In the genomic region with DNA sequence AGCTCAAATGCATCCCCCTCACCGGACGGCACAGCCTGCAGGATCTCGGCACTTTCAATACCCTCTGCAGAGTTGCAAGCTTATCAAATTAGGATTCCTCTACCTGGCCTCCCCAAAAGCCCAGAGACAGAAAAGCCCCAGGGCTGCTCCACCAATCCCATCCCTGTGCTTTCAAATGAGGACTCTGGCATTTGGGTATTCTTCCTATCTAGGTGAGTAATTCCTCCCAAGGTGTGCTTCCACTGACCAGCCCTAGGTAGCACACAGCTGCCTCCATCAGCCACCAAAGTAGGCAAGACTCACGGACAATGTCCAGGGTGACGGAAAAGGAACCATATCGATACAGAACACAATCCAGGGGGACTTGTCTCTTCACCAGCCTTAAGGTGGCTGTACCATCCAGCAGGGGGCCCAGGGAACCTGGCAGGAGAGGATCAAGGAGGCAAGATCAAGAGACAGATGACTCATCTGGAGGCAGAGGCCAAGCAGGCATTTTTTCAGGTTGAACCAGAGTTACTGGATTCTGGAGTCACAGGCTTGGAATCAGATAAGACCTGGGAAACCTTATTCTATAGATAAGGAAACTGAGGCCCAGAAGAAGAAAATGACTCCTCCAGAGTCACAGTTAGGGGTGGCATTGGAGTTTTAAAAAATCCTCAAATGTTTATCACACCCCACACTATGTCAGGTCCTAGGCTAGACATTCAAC, we compare ENCODE assay signal across 9 cellular contexts. TPM values are rescaled to one million over a fixed set of nuclear protein-coding genes. Genes with fewer than 3 reads are reported as not detected.
DNase-seq lines count a peak whose midpoint lies in the region; ATAC-seq and TF ChIP-seq lines count a peak whose summit lies in the region.
"Had no signal": no experiment of that assay in that cellular context is flagged by ENCODE, and none has a peak within 500 bp of the region (broad histone marks: within the 10 kb centered on the region; RNA-seq: fewer than 3 reads in every experiment).

No MANE protein-coding gene starts in this region.

- no peaks in the 10 kb centered on the region for H3K9me3 Mint-ChIP-seq in activated naive CD8-positive, alpha-beta T cell treated with anti-CD3 and anti-CD28 coated beads for 36 hours
- H3K9me3 Mint-ChIP-seq: T-helper 1 cell treated with Interleukin-12 subunit alpha and Interleukin-12 subunit beta and Interleukin-4 antibody, amounts not matched to agents 30 μg/mL and 1 μg/mL, for 36 hours had no signal

- no peaks in the 10 kb centered on the region for H4K20me1 ChIP-seq in PC-9 (ENCODE audit: insufficient read depth)

- H2AFZ ChIP-seq in PC-9 = no peak overlapping the region
- no peak overlapping the region for H2AFZ ChIP-seq in mesenchymal stem cell (ENCODE audit: low read depth, low read length)
- H2AFZ ChIP-seq in neuronal stem cell (ENCODE audit: low read length) = no peak overlapping the region

- DNase-seq in PC-9 = peak; percentile 84 to 93
- DNase-seq in activated naive CD8-positive, alpha-beta T cell treated with anti-CD3 and anti-CD28 coated beads for 36 hours = peak; percentile 56
- DNase-seq in mesenchymal stem cell = peak; percentile 56
- DNase-seq in neuronal stem cell (ENCODE audit: low spot score) = no peak

- peaks cover 18% of the 10 kb centered on the region for H3K4me1 Mint-ChIP-seq in activated naive CD8-positive, alpha-beta T cell treated with anti-CD3 and anti-CD28 coated beads for 36 hours

- H2BK5ac ChIP-seq in mesenchymal stem cell (ENCODE audit: low read depth, low read length, poor library complexity, severe bottlenecking) (no peak overlapping the region), neuronal stem cell (ENCODE audit: low read length) (no peak overlapping the region)

- no peak overlapping the region for H3K4ac ChIP-seq in mesenchymal stem cell (ENCODE audit: low read depth in 1 of 2, low read length in 2 of 2)
- no peak overlapping the region for H3K4ac ChIP-seq in neuronal stem cell (ENCODE audit: low read length)

- H3K18ac ChIP-seq in mesenchymal stem cell (ENCODE audit: low read depth in 1 of 2, low read length in 2 of 2) (no peak overlapping the region), neuronal stem cell (ENCODE audit: low read length) (no peak overlapping the region)

- H2AK5ac ChIP-seq in mesenchymal stem cell (ENCODE audit: low read length, severe bottlenecking) = no peak overlapping the region
- no peak overlapping the region for H2AK5ac ChIP-seq in neuronal stem cell (ENCODE audit: low read depth, low read length)

- H3K9me2 ChIP-seq in PC-9 (ENCODE audit: insufficient read depth) = no peaks in the 10 kb centered on the region

- no peak for ATAC-seq in GM21825 (IDR thresholded peaks at IDR 0.05; ENCODE audit: unreplicated experiment)
- ATAC-seq in HG03159 (IDR thresholded peaks at IDR 0.05; ENCODE audit: unreplicated experiment) = no peak
- ATAC-seq in HG03460 (IDR thresholded peaks at IDR 0.05; ENCODE audit: unreplicated experiment) = no peak

- H3K14ac ChIP-seq in mesenchymal stem cell (ENCODE audit: low read length in 2 of 2) (no peak overlapping the region), neuronal stem cell (ENCODE audit: low read length) (no peak overlapping the region)

- H3K79me1 ChIP-seq in mesenchymal stem cell (replicated peaks; ENCODE audit: low read length, poor library complexity, severe bottlenecking) (no peaks in the 10 kb centered on the region), neuronal stem cell (ENCODE audit: low read depth, low read length) (no peaks in the 10 kb centered on the region)

- peaks cover 30% of the 10 kb centered on the region for H3F3A ChIP-seq in PC-9 (ENCODE audit: insufficient read depth, low read depth)

- H3K27ac ChIP-seq in PC-9 (peak overlapping the region; percentile 58), mesenchymal stem cell (ENCODE audit: low read length, poor library complexity, severe bottlenecking) (no peak overlapping the region), neuronal stem cell (replicated peaks; ENCODE audit: low read length) (no peak overlapping the region)

- H3K9ac ChIP-seq in mesenchymal stem cell (ENCODE audit: low read length) (no peak overlapping the region), neuronal stem cell (ENCODE audit: low read depth, low read length, poor library complexity) (no peak overlapping the region)

- CTCF ChIA-PET in PC-9 (lab: Charles Lee) = interaction anchor here (0.6 kb wide), 1 partner anchor 40 kb away, joined by 3 read pairs; no protein-coding TSS in a partner anchor

- H2BK120ac ChIP-seq in mesenchymal stem cell (ENCODE audit: low read depth, low read length) = no peak overlapping the region
- H2BK120ac ChIP-seq in neuronal stem cell (ENCODE audit: low read depth, low read length) = no peak overlapping the region

- 96% methylated on average over 6 of the region's 6 CpGs for WGBS in mesenchymal stem cell
- WGBS in neuronal stem cell (ENCODE audit: extremely low coverage in 2 of 2, insufficient read length in 2 of 2, insufficient replicate concordance in 1 of 2), 2 donors = no CpG with 5 or more reads among the region's 6 CpGs

- peak overlapping the region; percentile 21 for H3K27ac Mint-ChIP-seq in activated naive CD8-positive, alpha-beta T cell treated with anti-CD3 and anti-CD28 coated beads for 36 hours
- H3K27ac Mint-ChIP-seq: T-helper 1 cell treated with Interleukin-12 subunit alpha and Interleukin-12 subunit beta and Interleukin-4 antibody, amounts not matched to agents 30 μg/mL and 1 μg/mL, for 36 hours had no signal

- H3K27me3 ChIP-seq in PC-9 (ENCODE audit: insufficient read depth, low read depth) (no peaks in the 10 kb centered on the region), mesenchymal stem cell (ENCODE audit: control insufficient read depth in 1 of 2, insufficient read depth in 1 of 2, low read length in 2 of 2) (peaks cover 0 to 4% of the 10 kb centered on the region in 2 experiments), neuronal stem cell (ENCODE audit: control insufficient read depth in 3 of 3, insufficient read depth in 3 of 3, low read depth in 1 of 3, low read length in 3 of 3) (no peaks in the 10 kb centered on the region)

- no peak overlapping the region for H3K4me3 Mint-ChIP-seq in activated naive CD8-positive, alpha-beta T cell treated with anti-CD3 and anti-CD28 coated beads for 36 hours
- H3K4me3 Mint-ChIP-seq: T-helper 1 cell treated with Interleukin-12 subunit alpha and Interleukin-12 subunit beta and Interleukin-4 antibody, amounts not matched to agents 30 μg/mL and 1 μg/mL, for 36 hours had no signal

- H3K27me3 Mint-ChIP-seq in activated naive CD8-positive, alpha-beta T cell treated with anti-CD3 and anti-CD28 coated beads for 36 hours = no peaks in the 10 kb centered on the region

- H3K4me1 ChIP-seq in PC-9 (replicated peaks; ENCODE audit: insufficient read depth) (peaks cover 43% of the 10 kb centered on the region), mesenchymal stem cell (ENCODE audit: control insufficient read depth, insufficient read depth, low read depth, low read length) (peaks cover 3% of the 10 kb centered on the region), neuronal stem cell (ENCODE audit: control insufficient read depth in 2 of 2, insufficient read depth in 1 of 2, low read depth in 1 of 2, low read length in 2 of 2) (peaks cover 0 to 5% of the 10 kb centered on the region in 2 donors)

- TSS peak; percentile 24 for BruUV-seq in PC-9 (replicated peaks; lab: Mats Ljungman, UMichigan)

- H4K8ac ChIP-seq in mesenchymal stem cell (ENCODE audit: low read length) = no peak overlapping the region
- H4K8ac ChIP-seq in neuronal stem cell (ENCODE audit: low read depth, low read length) = no peak overlapping the region

- H3K9me3 ChIP-seq in PC-9 (ENCODE audit: insufficient read depth, low read depth) = no peaks in the 10 kb centered on the region
- H3K9me3 ChIP-seq in mesenchymal stem cell (ENCODE audit: control insufficient read depth, low read length) = no peaks in the 10 kb centered on the region
- H3K9me3 ChIP-seq in neuronal stem cell (replicated peaks in 1 of 2; ENCODE audit: control insufficient read depth in 2 of 2, insufficient read depth in 1 of 2, low read depth in 1 of 2, low read length in 2 of 2) = no peaks in the 10 kb centered on the region

- no peak overlapping the region for H3K4me3 ChIP-seq in PC-9
- no peak overlapping the region for H3K4me3 ChIP-seq in mesenchymal stem cell (ENCODE audit: insufficient read depth in 1 of 2, low read depth in 1 of 2, low read length in 2 of 2)
- H3K4me3 ChIP-seq in neuronal stem cell (ENCODE audit: low read length in 2 of 2) = peak overlapping the region in 1 of 2 donors; percentile 3

- peak; percentile 35 for TF ChIP-seq CTCF in GM12874 (IDR thresholded peaks at IDR 0.05; ENCODE audit: insufficient read depth, low read depth, low read length)
- TF ChIP-seq CTCF in PC-9 (conservative IDR thresholded peaks at IDR 0.05) = peak; percentile 81

- H4K91ac ChIP-seq in mesenchymal stem cell (ENCODE audit: low read length) = no peak overlapping the region
- no peak overlapping the region for H4K91ac ChIP-seq in neuronal stem cell (ENCODE audit: low read depth, low read length, poor library complexity)

- intact Hi-C loops in PC-9 (cut with micrococcal nuclease; ENCODE audit: unreplicated experiment) = loop anchor here (1.0 to 10.0 kb wide), 2 partner anchors 18 to 89 kb away; partner anchors contain the start of genes RAB5B and RPS26

- H3K36me3 ChIP-seq in PC-9 (ENCODE audit: low read depth) = 0 out of 2 replicates have a peak, but pooled peaks cover 3% of the 10 kb centered on the region
- H3K36me3 ChIP-seq in mesenchymal stem cell (ENCODE audit: control insufficient read depth in 1 of 2, insufficient read depth in 2 of 2, low read depth in 1 of 2, low read length in 2 of 2) = peaks cover 31 to 34% of the 10 kb centered on the region in 2 experiments
- peaks cover 38 to 59% of the 10 kb centered on the region in 2 donors for H3K36me3 ChIP-seq in neuronal stem cell (replicated peaks in 1 of 2; ENCODE audit: control insufficient read depth in 2 of 2, insufficient read depth in 2 of 2, low read length in 2 of 2)

- no peak overlapping the region for H2BK12ac ChIP-seq in mesenchymal stem cell (ENCODE audit: low read length in 2 of 2)
- no peak overlapping the region for H2BK12ac ChIP-seq in neuronal stem cell (ENCODE audit: low read length)

- POLR2A ChIA-PET in PC-9 (lab: Charles Lee; ENCODE audit: unreplicated experiment) = interaction anchor here (0.5 to 1.2 kb wide), 2 partner anchors 19 to 138 kb away, joined by 3 to 5 read pairs; partner anchors contain the start of gene SARNP

- peaks cover 15% of the 10 kb centered on the region for H3K36me3 Mint-ChIP-seq in activated naive CD8-positive, alpha-beta T cell treated with anti-CD3 and anti-CD28 coated beads for 36 hours

- H3K79me2 ChIP-seq in PC-9 (ENCODE audit: low read depth) = no peaks in the 10 kb centered on the region

- H2BK15ac ChIP-seq in mesenchymal stem cell (ENCODE audit: low read depth, poor library complexity, severe bottlenecking) (no peak overlapping the region), neuronal stem cell (ENCODE audit: low read length) (no peak overlapping the region)

- H3K23ac ChIP-seq in mesenchymal stem cell (ENCODE audit: low read length in 2 of 2) = no peak overlapping the region
- no peak overlapping the region for H3K23ac ChIP-seq in neuronal stem cell (ENCODE audit: low read depth, low read length, poor library complexity)

- H3K4me2 ChIP-seq in PC-9 = peak overlapping the region; percentile 49
- no peak overlapping the region for H3K4me2 ChIP-seq in mesenchymal stem cell (ENCODE audit: low read length, poor library complexity, severe bottlenecking)
- H3K4me2 ChIP-seq in neuronal stem cell (ENCODE audit: insufficient read depth, low read length, poor library complexity, severe bottlenecking) = no peak overlapping the region

RNA-seq across cellular contexts. Expression of gene PMEL, which starts 9.9 kb away (rescaled TPM):
- 8.7 and 12.6 TPM in 2 replicates for total RNA-seq in PC-9 (2021)
- total RNA-seq in activated naive CD8-positive, alpha-beta T cell treated with anti-CD3 and anti-CD28 coated beads for 36 hours = under 1 TPM; 0.25 to 0.28 TPM
- 0.26 TPM for polyA plus RNA-seq in mesenchymal stem cell (2013, experiment 1 of 2)
- 0.81 TPM for polyA plus RNA-seq in mesenchymal stem cell (2013, experiment 2 of 2)
- polyA plus RNA-seq in neuronal stem cell (2013, experiment 1 of 2) = 298 TPM
- polyA plus RNA-seq in neuronal stem cell (2013, experiment 2 of 2) = 291 TPM

RNA-seq across cellular contexts. Expression of gene CDK2, which starts 10.7 kb away (rescaled TPM):
- 93.8 and 99.4 TPM in 2 replicates for total RNA-seq in PC-9 (2021)
- total RNA-seq in activated naive CD8-positive, alpha-beta T cell treated with anti-CD3 and anti-CD28 coated beads for 36 hours = 100 to 1,000 TPM; 111 to 120 TPM
- polyA plus RNA-seq in mesenchymal stem cell (2013, experiment 1 of 2) = 24.1 TPM
- 20.7 TPM for polyA plus RNA-seq in mesenchymal stem cell (2013, experiment 2 of 2)
- 69.3 TPM for polyA plus RNA-seq in neuronal stem cell (2013, experiment 1 of 2)
- 71.8 TPM for polyA plus RNA-seq in neuronal stem cell (2013, experiment 2 of 2)

RNA-seq across cellular contexts. Expression of gene RAB5B, which starts 17.9 kb away (rescaled TPM):
- total RNA-seq in PC-9 (2021) = 98.6 and 122 TPM in 2 replicates
- 10 to 100 TPM; 24.5 to 25.3 TPM for total RNA-seq in activated naive CD8-positive, alpha-beta T cell treated with anti-CD3 and anti-CD28 coated beads for 36 hours
- polyA plus RNA-seq in mesenchymal stem cell (2013, experiment 1 of 2) = 108 TPM
- polyA plus RNA-seq in mesenchymal stem cell (2013, experiment 2 of 2) = 107 TPM
- polyA plus RNA-seq in neuronal stem cell (2013, experiment 1 of 2) = 90.1 TPM
- 89.7 TPM for polyA plus RNA-seq in neuronal stem cell (2013, experiment 2 of 2)

RNA-seq across cellular contexts. Expression of gene DGKA, which starts 25.0 kb away (rescaled TPM):
- 86.6 and 91.0 TPM in 2 replicates for total RNA-seq in PC-9 (2021)
- total RNA-seq in activated naive CD8-positive, alpha-beta T cell treated with anti-CD3 and anti-CD28 coated beads for 36 hours = 100 to 1,000 TPM; 236 TPM
- 32.7 TPM for polyA plus RNA-seq in mesenchymal stem cell (2013, experiment 1 of 2)
- 33.5 TPM for polyA plus RNA-seq in mesenchymal stem cell (2013, experiment 2 of 2)
- 11.5 TPM for polyA plus RNA-seq in neuronal stem cell (2013, experiment 1 of 2)
- polyA plus RNA-seq in neuronal stem cell (2013, experiment 2 of 2) = 10.1 TPM

RNA-seq across cellular contexts. Expression of gene PYM1, which starts 28.3 kb away (rescaled TPM):
- total RNA-seq in PC-9 (2021) = 45.4 and 54.0 TPM in 2 replicates
- total RNA-seq in activated naive CD8-positive, alpha-beta T cell treated with anti-CD3 and anti-CD28 coated beads for 36 hours = 10 to 100 TPM; 33.3 to 34.9 TPM
- 26.1 TPM for polyA plus RNA-seq in mesenchymal stem cell (2013, experiment 1 of 2)
- 29.0 TPM for polyA plus RNA-seq in mesenchymal stem cell (2013, experiment 2 of 2)
- 50.0 TPM for polyA plus RNA-seq in neuronal stem cell (2013, experiment 1 of 2)
- 49.6 TPM for polyA plus RNA-seq in neuronal stem cell (2013, experiment 2 of 2)
